9 cellular contexts compared by ENCODE assay signal in genomic region chr1:115706774-115707425, GRCh38.
DNase-seq lines count a peak whose midpoint lies in the region; ATAC-seq, FAIRE-seq and TF ChIP-seq lines count a peak whose summit lies in the region.
"Had no signal": no experiment of that assay in that cellular context is flagged by ENCODE, and none has a peak within 500 bp of the region (broad histone marks: within the 10 kb centered on the region; RNA-seq: fewer than 3 reads in every experiment).

No MANE protein-coding gene starts in this region.

- no peak overlapping the region for H3K4me3 ChIP-seq in pancreas

- no peak for FAIRE-seq in pancreas (lab: Jason Lieb, UNC)

- H3K4me1 ChIP-seq in pancreas = no peaks in the 10 kb centered on the region

- in situ Hi-C loops in KBM-7 (cut with MboI; ENCODE audit: low pct_unique_long_range_greater_than_20kb, low sequenced_read_pairs) = loop anchor here (10.0 kb wide), 1 partner anchor 92 kb away; no protein-coding TSS in a partner anchor

- H3K9me3 ChIP-seq in pancreas = no peaks in the 10 kb centered on the region

- no peaks in the 10 kb centered on the region for H3K27me3 ChIP-seq in pancreas

- POLR2A ChIA-PET in GM10248 (lab: Yijun Ruan, JAX) = no interaction called here

- DNase-seq in GM10248 (ENCODE audit: extremely low spot score) = peak; percentile 51
- peak; percentile 79 for DNase-seq in KBM-7
- peak; percentile 56 for DNase-seq in RPMI7951 (ENCODE audit: low read depth)
- DNase-seq in fibroblast of peridontal ligament (ENCODE audit: extremely low read depth) = peak; percentile 65
- no peak for DNase-seq in pancreas
- DNase-seq in 8988T = no peak

- TF ChIP-seq CTCF in 22Rv1 (IDR thresholded peaks at IDR 0.05) (peak; percentile 90), GM10248 (IDR thresholded peaks at IDR 0.05; ENCODE audit: control extremely low read depth, extremely low read depth, low read depth, missing control alignments) (peak; percentile 59), pancreas (IDR thresholded peaks at IDR 0.05) (peak; percentile 54 to 77 (median 60))

- ATAC-seq in pancreas = peak; percentile 28 to 74 (median 59)
- ATAC-seq in HG03196 (IDR thresholded peaks at IDR 0.05; ENCODE audit: unreplicated experiment) = no peak
- ATAC-seq: stimulated activated naive CD8-positive, alpha-beta T cell treated with anti-CD3 and anti-CD28 coated beads, Interleukin-15, amount 100 ng/mL, for 72 hours had no signal

- intact Hi-C loops in pancreas (cut with DNase I) = loop anchor here in 2 of 3 donors (10.0 kb wide), 1 partner anchor 92 kb away; no protein-coding TSS in a partner anchor

- H3K36me3 ChIP-seq in pancreas = no peaks in the 10 kb centered on the region

- CTCF ChIA-PET in GM10248 (lab: Yijun Ruan, JAX) = interaction anchor here (0.6 to 4.1 kb wide), 50 partner anchors 10 to 636 kb away, joined by 3 to 95 read pairs (median 6); no protein-coding TSS in a partner anchor

- H3K27ac ChIP-seq in 22Rv1 (no peak overlapping the region), pancreas (no peak overlapping the region)

- 22 to 29% methylated on average over 7 of the region's 7 CpGs for WGBS in pancreas, 2 donors

Comparison
In these comparisons a context has a peak if more than half of its experiments do, and no peak if none do; other contexts are left out.
1. DNase-seq: peak in GM10248 (single experiment), KBM-7 (single experiment), RPMI7951 (single experiment) and fibroblast of peridontal ligament (single experiment); none in pancreas (0 of 6) and 8988T (single experiment).
2. Peak in every context shown above with its lines, with median percentiles within 50 percentile points of each other: CTCF ChIP-seq.